Comparison of ENCODE assay signal across 1 cellular context in genomic region chr22:38481871-38482332, GRCh38.
TF ChIP-seq lines count a peak whose summit lies in the region.

No MANE protein-coding gene starts in this region.

TF ChIP-seq in H1, 55 proteins besides CTCF, POLR2A, EP300 and RAD21:
- no peak for TF ChIP-seq CBX5 (IDR thresholded peaks at IDR 0.05; ENCODE audit: low read depth, low read length)
- TF ChIP-seq TCF12 (IDR thresholded peaks at IDR 0.05; ENCODE audit: low read depth, low read length): no peak
- no peak for TF ChIP-seq KDM4A (IDR thresholded peaks at IDR 0.05; ENCODE audit: low read depth, low read length, severe bottlenecking)
- peak; percentile 51; the same call in 1 of the 2 replicates for TF ChIP-seq POLR2AphosphoS5 (IDR thresholded peaks at IDR 0.05; ENCODE audit: low read depth, low read length)
- TF ChIP-seq, protein P1, sequence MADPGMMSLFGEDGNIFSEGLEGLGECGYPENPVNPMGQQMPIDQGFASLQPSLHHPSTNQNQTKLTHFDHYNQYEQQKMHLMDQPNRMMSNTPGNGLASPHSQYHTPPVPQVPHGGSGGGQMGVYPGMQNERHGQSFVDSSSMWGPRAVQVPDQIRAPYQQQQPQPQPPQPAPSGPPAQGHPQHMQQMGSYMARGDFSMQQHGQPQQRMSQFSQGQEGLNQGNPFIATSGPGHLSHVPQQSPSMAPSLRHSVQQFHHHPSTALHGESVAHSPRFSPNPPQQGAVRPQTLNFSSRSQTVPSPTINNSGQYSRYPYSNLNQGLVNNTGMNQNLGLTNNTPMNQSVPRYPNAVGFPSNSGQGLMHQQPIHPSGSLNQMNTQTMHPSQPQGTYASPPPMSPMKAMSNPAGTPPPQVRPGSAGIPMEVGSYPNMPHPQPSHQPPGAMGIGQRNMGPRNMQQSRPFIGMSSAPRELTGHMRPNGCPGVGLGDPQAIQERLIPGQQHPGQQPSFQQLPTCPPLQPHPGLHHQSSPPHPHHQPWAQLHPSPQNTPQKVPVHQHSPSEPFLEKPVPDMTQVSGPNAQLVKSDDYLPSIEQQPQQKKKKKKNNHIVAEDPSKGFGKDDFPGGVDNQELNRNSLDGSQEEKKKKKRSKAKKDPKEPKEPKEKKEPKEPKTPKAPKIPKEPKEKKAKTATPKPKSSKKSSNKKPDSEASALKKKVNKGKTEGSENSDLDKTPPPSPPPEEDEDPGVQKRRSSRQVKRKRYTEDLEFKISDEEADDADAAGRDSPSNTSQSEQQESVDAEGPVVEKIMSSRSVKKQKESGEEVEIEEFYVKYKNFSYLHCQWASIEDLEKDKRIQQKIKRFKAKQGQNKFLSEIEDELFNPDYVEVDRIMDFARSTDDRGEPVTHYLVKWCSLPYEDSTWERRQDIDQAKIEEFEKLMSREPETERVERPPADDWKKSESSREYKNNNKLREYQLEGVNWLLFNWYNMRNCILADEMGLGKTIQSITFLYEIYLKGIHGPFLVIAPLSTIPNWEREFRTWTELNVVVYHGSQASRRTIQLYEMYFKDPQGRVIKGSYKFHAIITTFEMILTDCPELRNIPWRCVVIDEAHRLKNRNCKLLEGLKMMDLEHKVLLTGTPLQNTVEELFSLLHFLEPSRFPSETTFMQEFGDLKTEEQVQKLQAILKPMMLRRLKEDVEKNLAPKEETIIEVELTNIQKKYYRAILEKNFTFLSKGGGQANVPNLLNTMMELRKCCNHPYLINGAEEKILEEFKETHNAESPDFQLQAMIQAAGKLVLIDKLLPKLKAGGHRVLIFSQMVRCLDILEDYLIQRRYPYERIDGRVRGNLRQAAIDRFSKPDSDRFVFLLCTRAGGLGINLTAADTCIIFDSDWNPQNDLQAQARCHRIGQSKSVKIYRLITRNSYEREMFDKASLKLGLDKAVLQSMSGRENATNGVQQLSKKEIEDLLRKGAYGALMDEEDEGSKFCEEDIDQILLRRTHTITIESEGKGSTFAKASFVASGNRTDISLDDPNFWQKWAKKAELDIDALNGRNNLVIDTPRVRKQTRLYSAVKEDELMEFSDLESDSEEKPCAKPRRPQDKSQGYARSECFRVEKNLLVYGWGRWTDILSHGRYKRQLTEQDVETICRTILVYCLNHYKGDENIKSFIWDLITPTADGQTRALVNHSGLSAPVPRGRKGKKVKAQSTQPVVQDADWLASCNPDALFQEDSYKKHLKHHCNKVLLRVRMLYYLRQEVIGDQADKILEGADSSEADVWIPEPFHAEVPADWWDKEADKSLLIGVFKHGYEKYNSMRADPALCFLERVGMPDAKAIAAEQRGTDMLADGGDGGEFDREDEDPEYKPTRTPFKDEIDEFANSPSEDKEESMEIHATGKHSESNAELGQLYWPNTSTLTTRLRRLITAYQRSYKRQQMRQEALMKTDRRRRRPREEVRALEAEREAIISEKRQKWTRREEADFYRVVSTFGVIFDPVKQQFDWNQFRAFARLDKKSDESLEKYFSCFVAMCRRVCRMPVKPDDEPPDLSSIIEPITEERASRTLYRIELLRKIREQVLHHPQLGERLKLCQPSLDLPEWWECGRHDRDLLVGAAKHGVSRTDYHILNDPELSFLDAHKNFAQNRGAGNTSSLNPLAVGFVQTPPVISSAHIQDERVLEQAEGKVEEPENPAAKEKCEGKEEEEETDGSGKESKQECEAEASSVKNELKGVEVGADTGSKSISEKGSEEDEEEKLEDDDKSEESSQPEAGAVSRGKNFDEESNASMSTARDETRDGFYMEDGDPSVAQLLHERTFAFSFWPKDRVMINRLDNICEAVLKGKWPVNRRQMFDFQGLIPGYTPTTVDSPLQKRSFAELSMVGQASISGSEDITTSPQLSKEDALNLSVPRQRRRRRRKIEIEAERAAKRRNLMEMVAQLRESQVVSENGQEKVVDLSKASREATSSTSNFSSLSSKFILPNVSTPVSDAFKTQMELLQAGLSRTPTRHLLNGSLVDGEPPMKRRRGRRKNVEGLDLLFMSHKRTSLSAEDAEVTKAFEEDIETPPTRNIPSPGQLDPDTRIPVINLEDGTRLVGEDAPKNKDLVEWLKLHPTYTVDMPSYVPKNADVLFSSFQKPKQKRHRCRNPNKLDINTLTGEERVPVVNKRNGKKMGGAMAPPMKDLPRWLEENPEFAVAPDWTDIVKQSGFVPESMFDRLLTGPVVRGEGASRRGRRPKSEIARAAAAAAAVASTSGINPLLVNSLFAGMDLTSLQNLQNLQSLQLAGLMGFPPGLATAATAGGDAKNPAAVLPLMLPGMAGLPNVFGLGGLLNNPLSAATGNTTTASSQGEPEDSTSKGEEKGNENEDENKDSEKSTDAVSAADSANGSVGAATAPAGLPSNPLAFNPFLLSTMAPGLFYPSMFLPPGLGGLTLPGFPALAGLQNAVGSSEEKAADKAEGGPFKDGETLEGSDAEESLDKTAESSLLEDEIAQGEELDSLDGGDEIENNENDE (IDR thresholded peaks at IDR 0.05; ENCODE audit: insufficient replicate concordance, low read length): no peak
